In genomic region chr10:87603196-87603595, GRCh38 we compare ENCODE assay signal across 22 cellular contexts. TPM values are rescaled to one million over a fixed set of nuclear protein-coding genes. Genes with fewer than 3 reads are reported as not detected.
A peak's percentile ranks its signal among the peaks of the same experiment; 100 is the strongest.
DNase-seq lines count a peak whose midpoint lies in the region; ATAC-seq, FAIRE-seq and TF ChIP-seq lines count a peak whose summit lies in the region.
"Had no signal": no experiment of that assay in that cellular context is flagged by ENCODE, and none has a peak within 500 bp of the region (broad histone marks: within the 10 kb centered on the region; RNA-seq: fewer than 3 reads in every experiment).

No MANE protein-coding gene starts in this region.

- H3K18ac ChIP-seq in H1 (ENCODE audit: extremely low read depth, low read length): no peak overlapping the region

- H3K79me2 ChIP-seq in GM23338 (replicated peaks; ENCODE audit: insufficient read depth) (no peaks in the 10 kb centered on the region), H1 (ENCODE audit: control insufficient read depth in 1 of 2, insufficient read depth in 2 of 2, low read length in 2 of 2) (no peaks in the 10 kb centered on the region), osteoblast (ENCODE audit: insufficient read depth, low read length) (no peaks in the 10 kb centered on the region)

- WGBS in H1 (ENCODE audit: extremely low coverage in 1 of 2, insufficient coverage in 1 of 2, insufficient read length in 1 of 2, insufficient replicate concordance in 2 of 2, low coverage in 1 of 2, low lambda C conversion rate in 2 of 2, missing lambda C conversion rate in 1 of 2), 2 experiments: 90% methylated on average over 1 of the region's 1 CpG; no CpG with 5 or more reads in 1 of the 2 experiments
- WGBS in right cardiac atrium: 65% methylated on average over 1 of the region's 1 CpG

- ATAC-seq in GM23338: no peak
- no peak for ATAC-seq in right cardiac atrium
- ATAC-seq in HG02610 (IDR thresholded peaks at IDR 0.05; ENCODE audit: unreplicated experiment): no peak
- no peak for ATAC-seq in mucosa of descending colon
- ATAC-seq: CD8-positive, alpha-beta T cell; HCT116 had no signal

- no peak for TF ChIP-seq EP300 in H1 (IDR thresholded peaks at IDR 0.05; ENCODE audit: borderline replicate concordance in 1 of 2, low read depth in 2 of 2, low read length in 2 of 2)

- H3K27ac ChIP-seq in GM23338 (ENCODE audit: low read depth): no peak overlapping the region
- no peak overlapping the region for H3K27ac ChIP-seq in H1 (ENCODE audit: low read depth, low read length)
- H3K27ac ChIP-seq in osteoblast (ENCODE audit: low read depth, low read length): no peak overlapping the region
- H3K27ac ChIP-seq in right cardiac atrium (ENCODE audit: low read length): no peak overlapping the region
- H3K27ac ChIP-seq: BLaER1 treated with 17β-estradiol and CSF1 and Interleukin-3, amounts not matched to agents 10 nM and 100 nM; PC-9 had no signal

- 0 out of 2 replicates have a peak overlapping the region, but pooled peaks have one; percentile 39 for H3K27ac Mint-ChIP-seq in GM23338
- H3K27ac Mint-ChIP-seq: CD8-positive, alpha-beta T cell; IgD-negative memory B cell had no signal

- H3K9me3 ChIP-seq in H1 (ENCODE audit: insufficient read depth in 2 of 2, low read depth in 1 of 2, low read length in 1 of 2): no peaks in the 10 kb centered on the region
- no peaks in the 10 kb centered on the region for H3K9me3 ChIP-seq in osteoblast (ENCODE audit: low read depth, low read length)
- H3K9me3 ChIP-seq in right cardiac atrium (ENCODE audit: control insufficient read depth, low read length): no peaks in the 10 kb centered on the region
- H3K9me3 ChIP-seq in mucosa of descending colon: no peaks in the 10 kb centered on the region
- H3K9me3 ChIP-seq: BLaER1 treated with 17β-estradiol and CSF1 and Interleukin-3, amounts not matched to agents 10 nM and 100 nM had no signal

- H2BK5ac ChIP-seq in H1 (ENCODE audit: low read depth, low read length): no peak overlapping the region

- H3K56ac ChIP-seq in H1 (replicated peaks; ENCODE audit: insufficient read length, low read depth, low read length): no peak overlapping the region

- H3K4me2 ChIP-seq in GM23338 (no peak overlapping the region), H1 (ENCODE audit: insufficient read depth in 1 of 2, low read depth in 2 of 2, low read length in 2 of 2) (no peak overlapping the region), osteoblast (ENCODE audit: insufficient read depth, low read length) (no peak overlapping the region)
- H3K4me2 ChIP-seq: BLaER1 treated with 17β-estradiol and CSF1 and Interleukin-3, amounts not matched to agents 10 nM and 100 nM; PC-9 had no signal

- H3K4me1 ChIP-seq in GM23338 (ENCODE audit: insufficient read depth) (peaks cover 28% of the 10 kb centered on the region), H1 (replicated peaks in 1 of 4; ENCODE audit: control insufficient read depth in 3 of 4, insufficient read depth in 4 of 4, low read length in 3 of 4) (peaks cover 0 to 9% (median 3%) of the 10 kb centered on the region in 4 experiments; a peak in 3 of 7 replicates), osteoblast (ENCODE audit: insufficient read depth, low read length) (peaks cover 5% of the 10 kb centered on the region), right cardiac atrium (ENCODE audit: control insufficient read depth, insufficient read depth, low read length) (peaks cover 4% of the 10 kb centered on the region), mucosa of descending colon (ENCODE audit: low read depth) (no peaks in the 10 kb centered on the region)

- TF ChIP-seq CTCF in GM23338 (conservative IDR thresholded peaks at IDR 0.05; ENCODE audit: low read depth in 2 of 2) (no peak), H1 (IDR thresholded peaks at IDR 0.05; ENCODE audit: control extremely low read depth in 1 of 3, insufficient read depth in 1 of 3, low read depth in 1 of 3, low read length in 3 of 3) (no peak), osteoblast (IDR thresholded peaks at IDR 0.05; ENCODE audit: extremely low read depth, low read depth, low read length) (no peak), mucosa of descending colon (IDR thresholded peaks at IDR 0.05) (no peak)

- POLR2A ChIA-PET in H1 (lab: Charles Lee; ENCODE audit: partially characterized antibody): interaction anchor here (0.7 to 1.1 kb wide), 2 partner anchors 24 to 39 kb away, joined by 3 read pairs; no protein-coding TSS in a partner anchor

- no peak overlapping the region for H4K8ac ChIP-seq in H1 (ENCODE audit: extremely low read depth, insufficient read depth, low read length)

- H3K9me3 Mint-ChIP-seq in GM23338: no peaks in the 10 kb centered on the region
- H3K9me3 Mint-ChIP-seq: CD8-positive, alpha-beta T cell; IgD-negative memory B cell had no signal

- intact Hi-C loops in right cardiac atrium (cut with DNase I) (no loop called here), mucosa of descending colon (cut with DNase I, micrococcal nuclease) (no loop called here)

- H3K4ac ChIP-seq in H1 (replicated peaks; ENCODE audit: insufficient read length, low read depth, low read length): no peak overlapping the region

- FAIRE-seq in H1 (lab: Jason Lieb, UNC): no peak
- FAIRE-seq: GM18507, HTR-8/SVneo had no signal

- H3K36me3 ChIP-seq in GM23338 (ENCODE audit: insufficient read depth) (no peaks in the 10 kb centered on the region), H1 (ENCODE audit: control insufficient read depth in 2 of 4, insufficient read depth in 4 of 4, low read length in 3 of 4) (no peaks in the 10 kb centered on the region), osteoblast (ENCODE audit: insufficient read depth, low read length) (no peaks in the 10 kb centered on the region), mucosa of descending colon (ENCODE audit: low read depth) (no peaks in the 10 kb centered on the region)
- H3K36me3 ChIP-seq: BLaER1 treated with 17β-estradiol and CSF1 and Interleukin-3, amounts not matched to agents 10 nM and 100 nM had no signal

- no peak overlapping the region for H4K91ac ChIP-seq in H1 (replicated peaks; ENCODE audit: insufficient read length, low read length)

- no peaks in the 10 kb centered on the region for H3K23me2 ChIP-seq in H1 (ENCODE audit: low read depth, low read length)

- no peak overlapping the region for H2AK5ac ChIP-seq in H1 (ENCODE audit: low read depth, low read length)

- H3K4me3 ChIP-seq in GM23338 (no peak overlapping the region), H1 (ENCODE audit: extremely low read depth in 1 of 4, insufficient read depth in 2 of 4, low read depth in 3 of 4, low read length in 4 of 4) (no peak overlapping the region), osteoblast (ENCODE audit: insufficient read depth, low read length) (no peak overlapping the region), right cardiac atrium (ENCODE audit: low read length) (no peak overlapping the region), mucosa of descending colon (no peak overlapping the region)
- H3K4me3 ChIP-seq: BLaER1 treated with 17β-estradiol and CSF1 and Interleukin-3, amounts not matched to agents 10 nM and 100 nM; PC-9 had no signal

- no peak overlapping the region for H3K23ac ChIP-seq in H1 (ENCODE audit: insufficient read length)

- no peak for DNase-seq in GM23338 (ENCODE audit: low spot score)
- DNase-seq in OCI-M1 (lab: John Stamatoyannopoulos, UW): peak; percentile 31
- no peak for DNase-seq in H1 (ENCODE audit: low read depth in 1 of 2, low spot score in 2 of 2)
- DNase-seq in osteoblast (ENCODE audit: insufficient read length, low spot score, missing footprints): no peak
- no peak for DNase-seq in right cardiac atrium
- no peak for DNase-seq in mucosa of descending colon
- DNase-seq: Calu3; CD8-positive, alpha-beta T cell; DMS53; EL; Kasumi-1; NCI-H1694 treated with DMSO at 0.1 percent for 48 hours; NCI-H510A; NCI-H748 treated with DMSO at 0.1 percent for 48 hours; PC-9; SW 1271 had no signal

- CTCF ChIA-PET in H1 (lab: Charles Lee; ENCODE audit: partially characterized antibody): interaction anchor here (0.9 kb wide), 1 partner anchor 43 kb away, joined by 3 read pairs; no protein-coding TSS in a partner anchor

- no peak overlapping the region for H2BK12ac ChIP-seq in H1 (ENCODE audit: low read depth, low read length)

- H3K79me1 ChIP-seq in H1 (ENCODE audit: low read depth, low read length): no peaks in the 10 kb centered on the region

- peaks cover 27% of the 10 kb centered on the region for H3K4me1 Mint-ChIP-seq in GM23338

- no peak for TF ChIP-seq POLR2A in H1 (IDR thresholded peaks at IDR 0.05; ENCODE audit: control extremely low read depth in 1 of 2, low read depth in 2 of 2, low read length in 2 of 2)

- H4K20me1 ChIP-seq in GM23338 (replicated peaks; ENCODE audit: insufficient read depth) (no peaks in the 10 kb centered on the region), H1 (replicated peaks in 1 of 2; ENCODE audit: control insufficient read depth in 1 of 2, insufficient read depth in 2 of 2, low read length in 2 of 2) (no peaks in the 10 kb centered on the region), osteoblast (ENCODE audit: insufficient read depth, low read length) (no peaks in the 10 kb centered on the region)
- H4K20me1 ChIP-seq: BLaER1 treated with 17β-estradiol and CSF1 and Interleukin-3, amounts not matched to agents 10 nM and 100 nM had no signal

- peaks cover 3% of the 10 kb centered on the region for H3K27me3 Mint-ChIP-seq in GM23338 (ENCODE audit: insufficient read depth, low read depth, poor library complexity)
- H3K27me3 Mint-ChIP-seq: IgD-negative memory B cell had no signal

- peaks cover 6% of the 10 kb centered on the region; the same call in 2 of the 3 replicates for H3K36me3 Mint-ChIP-seq in GM23338 (ENCODE audit: low read depth)
- H3K36me3 Mint-ChIP-seq: CD8-positive, alpha-beta T cell; IgD-negative memory B cell had no signal

- H3K4me3 Mint-ChIP-seq in GM23338: no peak overlapping the region
- H3K4me3 Mint-ChIP-seq: CD8-positive, alpha-beta T cell; IgD-negative memory B cell had no signal

- H3K9me2 ChIP-seq in GM23338 (ENCODE audit: insufficient read depth): peaks cover 7% of the 10 kb centered on the region; the same call in 1 of the 2 replicates

- H3K9ac ChIP-seq in H1 (replicated peaks in 1 of 4; ENCODE audit: extremely low read depth in 1 of 4, low read depth in 3 of 4, low read length in 3 of 4): no peak overlapping the region
- H3K9ac ChIP-seq: BLaER1 treated with 17β-estradiol and CSF1 and Interleukin-3, amounts not matched to agents 10 nM and 100 nM had no signal

- peak overlapping the region; percentile 8; the same call in 1 of the 2 replicates for H2AFZ ChIP-seq in GM23338
- H2AFZ ChIP-seq in H1 (ENCODE audit: low read length): no peak overlapping the region
- peak overlapping the region; percentile 19 for H2AFZ ChIP-seq in osteoblast (ENCODE audit: low read length)
- H2AFZ ChIP-seq: PC-9 had no signal

- no peak for TF ChIP-seq RAD21 in H1 (IDR thresholded peaks at IDR 0.05 in 1 of 2, conservative IDR thresholded peaks at IDR 0.05 in 1 of 2; ENCODE audit: low read depth in 2 of 2, low read length in 2 of 2)

- H2BK120ac ChIP-seq in H1 (replicated peaks; ENCODE audit: low read depth, low read length): no peak overlapping the region

- no peak overlapping the region for H3K14ac ChIP-seq in H1 (ENCODE audit: insufficient read length)

- no peaks in the 10 kb centered on the region for H3F3A ChIP-seq in GM23338 (replicated peaks; ENCODE audit: low read depth)

- no peak overlapping the region for H2BK15ac ChIP-seq in H1 (ENCODE audit: low read length)

- H4K5ac ChIP-seq in H1 (ENCODE audit: insufficient read length, low read depth, low read length): no peak overlapping the region

- H2BK20ac ChIP-seq in H1 (ENCODE audit: low read length): 0 out of 2 replicates have a peak overlapping the region, but pooled peaks have one; percentile 13

- H3K27me3 ChIP-seq in GM23338 (ENCODE audit: insufficient read depth): no peaks in the 10 kb centered on the region
- no peaks in the 10 kb centered on the region for H3K27me3 ChIP-seq in H1 (replicated peaks in 1 of 4; ENCODE audit: control insufficient read depth in 3 of 4, extremely low read depth in 1 of 4, insufficient read depth in 3 of 4, low read length in 3 of 4)
- H3K27me3 ChIP-seq in osteoblast (ENCODE audit: insufficient read depth, low read length): no peaks in the 10 kb centered on the region
- no peaks in the 10 kb centered on the region for H3K27me3 ChIP-seq in right cardiac atrium (ENCODE audit: control insufficient read depth, insufficient read depth)
- H3K27me3 ChIP-seq: BLaER1 treated with 17β-estradiol and CSF1 and Interleukin-3, amounts not matched to agents 10 nM and 100 nM had no signal

RNA-seq across cellular contexts. Expression of gene PAPSS2, which starts 56.5 kb away (rescaled TPM):
- 17.1 and 19.6 TPM in 2 replicates for total RNA-seq in GM23338 (2014; rRNA removed; shearing (Covaris generic))
- polyA plus RNA-seq in GM23338 (2016; fragmentation: Nextera tagmentation; extraction: Ambion mirVana) (12.9 and 13.2 TPM in 2 replicates), H1 (2011; rRNA removed) (7.3 and 7.6 TPM in 2 replicates), right cardiac atrium (5.0 TPM)
- total RNA-seq in H1 (2021; fragmentation: NEBNext Ultra II Directional; extraction: Animal tissue kit (Norgen Biotek cat#: 25700)): 20.2 and 23.8 TPM in 2 replicates
- 8.9 TPM for polyA plus RNA-seq in H1 (2011; cell fraction: cytosol; rRNA removed)
- 13.8 TPM for polyA plus RNA-seq in H1 (2011; cell fraction: nucleus; rRNA removed)
- polyA plus RNA-seq in H1 (2012, experiment 1 of 2): 15.8 to 33.5 TPM (median 20.2 TPM) in 4 replicates
- polyA plus RNA-seq in H1 (2012, experiment 2 of 2): 5.4 TPM
- 12.7 TPM for polyA plus RNA-seq in H1 (2013, experiment 1 of 2)
- 12.0 TPM for polyA plus RNA-seq in H1 (2013, experiment 2 of 2)
- polyA minus RNA-seq in H1 (2011; rRNA and poly(A)+ RNA removed): 13.1 and 15.0 TPM in 2 replicates
- polyA minus RNA-seq in H1 (2011; cell fraction: cytosol; rRNA and poly(A)+ RNA removed): 6.2 TPM
- polyA minus RNA-seq in H1 (2011; cell fraction: nucleus; rRNA and poly(A)+ RNA removed): 12.3 TPM
- total RNA-seq in osteoblast (70.1 and 81.8 TPM in 2 replicates), right cardiac atrium (10 to 100 TPM; 10.9 to 15.9 (median 14.6) TPM), mucosa of descending colon (100 to 1,000 TPM; 123 to 399 (median 147) TPM)
- total RNA-seq: CD8-positive, alpha-beta T cell had no signal
